In the genomic region with DNA sequence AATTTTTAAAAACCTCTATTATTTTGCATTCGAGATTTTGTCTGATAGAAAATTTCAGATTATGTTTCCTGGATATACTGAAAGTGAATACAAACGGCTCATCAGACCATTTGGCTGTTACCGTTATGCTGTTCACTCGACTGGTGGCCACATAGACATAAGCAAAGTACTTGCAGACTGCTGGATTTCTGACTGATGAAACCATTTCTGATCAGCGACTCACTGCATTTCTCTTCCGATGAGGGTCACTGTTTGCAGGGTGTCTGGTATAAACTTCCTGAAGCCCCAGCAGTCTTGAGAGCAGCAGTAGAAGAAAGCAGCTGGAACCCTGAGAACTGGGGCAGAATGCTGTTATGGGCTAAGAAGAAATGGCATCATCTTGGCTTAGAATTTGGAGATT, we compare ENCODE assay signal across 12 cellular contexts. TPM values are rescaled to one million over a fixed set of nuclear protein-coding genes. Genes with fewer than 3 reads are reported as not detected.
DNase-seq lines count a peak whose midpoint lies in the region; FAIRE-seq and TF ChIP-seq lines count a peak whose summit lies in the region.
"Had no signal": no experiment of that assay in that cellular context is flagged by ENCODE, and none has a peak within 500 bp of the region (broad histone marks: within the 10 kb centered on the region; RNA-seq: fewer than 3 reads in every experiment).

No MANE protein-coding gene starts in this region.

- H3K27ac ChIP-seq in osteoblast (ENCODE audit: low read depth, low read length), result peak overlapping the region; percentile 41
- no peak overlapping the region for H3K27ac ChIP-seq in thyroid gland
- H3K27ac ChIP-seq: upper lobe of left lung had no signal

- H3K4me3 ChIP-seq in GM08714 (ENCODE audit: low read length) (peak overlapping the region; percentile 9; the same call in 1 of the 2 replicates), osteoblast (ENCODE audit: insufficient read depth, low read length) (peak overlapping the region; percentile 1), thyroid gland (replicated peaks in 1 of 3) (no peak overlapping the region)
- H3K4me3 ChIP-seq: upper lobe of left lung had no signal

- TF ChIP-seq CTCF in endothelial cell (IDR thresholded peaks at IDR 0.05; ENCODE audit: unreplicated experiment) (no peak), osteoblast (IDR thresholded peaks at IDR 0.05; ENCODE audit: extremely low read depth, low read depth, low read length) (no peak), thyroid gland (IDR thresholded peaks at IDR 0.05) (no peak)

- H3K27me3 ChIP-seq in osteoblast (ENCODE audit: insufficient read depth, low read length) (no peaks in the 10 kb centered on the region), thyroid gland (no peaks in the 10 kb centered on the region)
- H3K27me3 ChIP-seq: upper lobe of left lung had no signal

- H3K27ac Mint-ChIP-seq in endothelial cell (ENCODE audit: unreplicated experiment), result no peak overlapping the region

- no peak overlapping the region for H2AFZ ChIP-seq in osteoblast (ENCODE audit: low read length)

- peaks cover 99% of the 10 kb centered on the region for H3K79me2 ChIP-seq in osteoblast (ENCODE audit: insufficient read depth, low read length)

- H3K9me3 ChIP-seq in osteoblast (ENCODE audit: low read depth, low read length) (no peaks in the 10 kb centered on the region), thyroid gland (no peaks in the 10 kb centered on the region)
- H3K9me3 ChIP-seq: upper lobe of left lung had no signal

- peaks cover 2% of the 10 kb centered on the region for H3K27me3 Mint-ChIP-seq in endothelial cell (ENCODE audit: unreplicated experiment)

- intact Hi-C loops in thyroid gland (cut with DNase I), result no loop called here

- H3K36me3 Mint-ChIP-seq in endothelial cell (ENCODE audit: low read depth, unreplicated experiment), result peaks cover 10% of the 10 kb centered on the region

- TF ChIP-seq POLR2A in thyroid gland (IDR thresholded peaks at IDR 0.05), result no peak

- 76 to 85% methylated on average over 6 of the region's 6 CpGs for WGBS in thyroid gland, 2 donors

- H3K4me1 ChIP-seq in osteoblast (ENCODE audit: insufficient read depth, low read length), result peaks cover 44% of the 10 kb centered on the region
- H3K4me1 ChIP-seq in thyroid gland, result peaks cover 30 to 34% of the 10 kb centered on the region in 2 donors

- DNase-seq in RCC 7860 (ENCODE audit: low spot score), result peak; percentile 49
- no peak for DNase-seq in endothelial cell (ENCODE audit: low spot score)
- DNase-seq in osteoblast (ENCODE audit: insufficient read length, low spot score, missing footprints), result no peak
- no peak for DNase-seq in thyroid gland
- no peak for DNase-seq in NCI-H2196 treated with DMSO at 0.1 percent for 48 hours (lab: John Stamatoyannopoulos, UW; ENCODE audit: unreplicated experiment)
- no peak for DNase-seq in stimulated activated CD4-positive, alpha-beta T cell treated with anti-CD3 and anti-CD28 coated beads, Interleukin-15, amount 100 ng/mL, for 24 hours
- no peak for DNase-seq in DMS 273 treated with DMSO at 0.1 percent for 48 hours (lab: John Stamatoyannopoulos, UW)
- DNase-seq: caudate nucleus, DMS79, upper lobe of left lung had no signal

- H3K4me1 Mint-ChIP-seq in endothelial cell (ENCODE audit: unreplicated experiment), result peaks cover 62% of the 10 kb centered on the region

- H3K36me3 ChIP-seq in osteoblast (ENCODE audit: insufficient read depth, low read length) (no peaks in the 10 kb centered on the region), thyroid gland (no peaks in the 10 kb centered on the region)
- H3K36me3 ChIP-seq: upper lobe of left lung had no signal

- H4K20me1 ChIP-seq in osteoblast (ENCODE audit: insufficient read depth, low read length), result peaks cover 58% of the 10 kb centered on the region

- H3K4me2 ChIP-seq in osteoblast (ENCODE audit: insufficient read depth, low read length), result peak overlapping the region; percentile 59

- no peak for FAIRE-seq in RCC 7860 (lab: Jason Lieb, UNC)
- FAIRE-seq: HTR-8/SVneo had no signal

- peak overlapping the region; percentile 22 for H3K4me3 Mint-ChIP-seq in endothelial cell (ENCODE audit: unreplicated experiment)

- H3K9me3 Mint-ChIP-seq in endothelial cell (ENCODE audit: unreplicated experiment), result no peaks in the 10 kb centered on the region

RNA-seq across cellular contexts. Expression of a gene that starts 17.7 kb away (rescaled TPM):
- total RNA-seq in endothelial cell (ENCODE audit: unreplicated experiment) (68.6 TPM), osteoblast (147 and 177 TPM in 2 replicates), thyroid gland (10 to 100 TPM; 44.6 to 73.1 (median 47.2) TPM)

Comparison
In these comparisons a context has a peak if more than half of its experiments do, and no peak if none do; other contexts are left out.
1. H3K4me3 ChIP-seq: peak in GM08714 (single experiment) and osteoblast (single experiment); none in thyroid gland (0 of 3).